In the genomic region with DNA sequence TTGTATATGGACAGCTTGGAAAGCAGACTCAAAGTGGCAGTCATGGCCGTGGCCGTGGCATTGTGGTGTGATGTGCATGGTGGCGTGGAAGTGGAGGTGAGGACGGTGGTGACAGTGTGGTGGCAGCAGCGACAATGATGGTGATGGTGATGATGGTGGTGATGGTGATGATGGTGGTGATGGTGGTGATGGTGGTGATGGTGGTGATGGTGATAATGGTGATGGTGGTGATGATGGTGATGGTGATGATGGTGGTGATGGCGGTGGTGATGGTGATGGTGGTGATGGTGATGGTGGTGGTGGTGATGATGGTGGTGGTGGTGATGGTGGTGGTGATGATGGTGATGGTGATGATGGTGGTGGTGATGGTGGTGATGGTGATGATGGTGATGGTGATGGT, we compare ENCODE assay signal across 4 cellular contexts. TPM values are rescaled to one million over a fixed set of nuclear protein-coding genes. Genes with fewer than 3 reads are reported as not detected.
"Had no signal": no experiment of that assay in that cellular context is flagged by ENCODE, and none has a peak within 500 bp of the region (broad histone marks: within the 10 kb centered on the region; RNA-seq: fewer than 3 reads in every experiment).

No MANE protein-coding gene starts in this region.

RNA-seq across cellular contexts. Expression of a gene that starts 2.8 kb away (rescaled TPM):
- total RNA-seq: epithelial cell of proximal tubule, foreskin keratinocyte had no signal
- polyA plus RNA-seq: foreskin keratinocyte; liver; naive thymus-derived CD4-positive, alpha-beta T cell had no signal
